Comparison of ENCODE assay signal across 8 cellular contexts in genomic region chr3:56800373-56801150, GRCh38. TPM values are rescaled to one million over a fixed set of nuclear protein-coding genes. Genes with fewer than 3 reads are reported as not detected.
DNase-seq lines count a peak whose midpoint lies in the region; ATAC-seq and TF ChIP-seq lines count a peak whose summit lies in the region.

No MANE protein-coding gene starts in this region.

- no peaks in the 10 kb centered on the region for H3K9me3 ChIP-seq in mononuclear cell (ENCODE audit: low read depth, low read length)

- intact Hi-C loops in Right ventricle myocardium superior (cut with DNase I) (loop anchor here (5.0 kb wide), 3 partner anchors 93 to 187 kb away; no protein-coding TSS in a partner anchor), cardiac septum (cut with DNase I) (loop anchor here (2.0 to 5.0 kb wide), 2 partner anchors 122 to 188 kb away; no protein-coding TSS in a partner anchor)

- peaks cover 56% of the 10 kb centered on the region for H3K4me1 ChIP-seq in mononuclear cell (ENCODE audit: insufficient read depth, low read length)

- no peaks in the 10 kb centered on the region for H3K27me3 ChIP-seq in mononuclear cell (ENCODE audit: insufficient read depth, low read length)

- H3K36me3 Mint-ChIP-seq in chondrocyte (ENCODE audit: low read depth): no peaks in the 10 kb centered on the region

- no peaks in the 10 kb centered on the region for H3K27me3 Mint-ChIP-seq in chondrocyte (ENCODE audit: low read depth)

- no peak for TF ChIP-seq CTCF in chondrocyte (IDR thresholded peaks at IDR 0.05)

- no peak overlapping the region for H3K27ac Mint-ChIP-seq in chondrocyte (ENCODE audit: unreplicated experiment)

- peak; percentile 5 for ATAC-seq in Right ventricle myocardium superior (ENCODE audit: poor library complexity)
- no peak for ATAC-seq in HG02884 (IDR thresholded peaks at IDR 0.05; ENCODE audit: unreplicated experiment)

- peak overlapping the region; percentile 83 for H3K4me3 Mint-ChIP-seq in chondrocyte (ENCODE audit: unreplicated experiment)

- peak overlapping the region; percentile 91 for H3K4me3 ChIP-seq in mononuclear cell (ENCODE audit: low read length)

- no peaks in the 10 kb centered on the region for H3K9me3 Mint-ChIP-seq in chondrocyte (ENCODE audit: low read depth)

- peaks cover 19% of the 10 kb centered on the region for H3K4me1 Mint-ChIP-seq in chondrocyte (ENCODE audit: low read depth)

- DNase-seq in Right ventricle myocardium superior (no peak), cardiac septum (ENCODE audit: low spot score) (no peak), chondrocyte (ENCODE audit: low spot score) (no peak), NCI-H69 (lab: John Stamatoyannopoulos, UW) (no peak)
- DNase-seq in activated CD4-positive, CD25-positive, alpha-beta regulatory T cell treated with anti-CD3 and anti-CD28 coated beads, Interleukin-2, amount 50 U/mL, for 72 hours: peak; percentile 67
- peak; percentile 74 to 85 for DNase-seq in stimulated activated CD8-positive, alpha-beta memory T cell treated with anti-CD3 and anti-CD28 coated beads, Interleukin-7, amount 100 ng/mL, for 4 hours (ENCODE audit: low read depth in 2 of 2)

RNA-seq across cellular contexts. Expression of gene ARHGEF3, which starts 1.2 kb away (rescaled TPM):
- total RNA-seq in Right ventricle myocardium superior: 15.0 TPM
- 23.1 TPM for total RNA-seq in cardiac septum
- total RNA-seq in chondrocyte: 2.8 to 6.9 TPM (median 5.2 TPM) in 3 replicates
- 38.0 TPM for total RNA-seq in mononuclear cell

Comparison
In these comparisons a context has a peak if more than half of its experiments do, and no peak if none do; other contexts are left out.
1. DNase-seq: peak in activated CD4-positive, CD25-positive, alpha-beta regulatory T cell treated with anti-CD3 and anti-CD28 coated beads, Interleukin-2, amount 50 U/mL, for 72 hours (single experiment) and stimulated activated CD8-positive, alpha-beta memory T cell treated with anti-CD3 and anti-CD28 coated beads, Interleukin-7, amount 100 ng/mL, for 4 hours (2 of 2); none in Right ventricle myocardium superior (single experiment), cardiac septum (single experiment), chondrocyte (single experiment) and NCI-H69 (single experiment).